In the genomic region with DNA sequence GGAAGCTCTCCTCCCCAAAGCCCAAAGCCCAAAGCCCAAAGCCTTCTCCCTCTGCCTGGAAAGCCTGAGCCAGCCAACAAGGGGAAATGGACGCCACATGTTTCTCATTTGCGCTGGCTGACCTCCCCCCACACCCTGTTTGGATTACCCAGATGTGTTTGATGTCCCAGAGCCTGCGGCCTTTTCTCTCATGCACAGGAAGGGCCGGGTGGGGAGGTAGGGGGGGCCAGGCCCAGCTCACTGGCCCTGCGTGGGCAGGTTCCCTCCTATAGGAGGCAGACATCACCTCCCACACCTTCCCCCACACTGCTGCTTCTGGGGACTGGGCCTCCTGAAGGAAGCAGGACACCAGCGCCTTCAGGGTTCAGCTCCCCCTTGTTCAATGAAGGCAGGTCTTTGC, we compare ENCODE assay signal across 11 cellular contexts.
DNase-seq lines count a peak whose midpoint lies in the region; ATAC-seq and TF ChIP-seq lines count a peak whose summit lies in the region.
"Had no signal": no experiment of that assay in that cellular context is flagged by ENCODE, and none has a peak within 500 bp of the region (broad histone marks: within the 10 kb centered on the region; RNA-seq: fewer than 3 reads in every experiment).

No MANE protein-coding gene starts in this region.

- peaks cover 12% of the 10 kb centered on the region; the same call in 1 of the 2 replicates for H4K20me1 ChIP-seq in GM23338 (replicated peaks; ENCODE audit: insufficient read depth)

- H3K27ac Mint-ChIP-seq in GM23338 (no peak overlapping the region), CD14-positive monocyte (no peak overlapping the region)

- peak; percentile 21 to 45; a peak in 3 of 4 replicates for TF ChIP-seq CTCF in GM23338 (conservative IDR thresholded peaks at IDR 0.05; ENCODE audit: low read depth in 2 of 2)
- TF ChIP-seq CTCF in cardiac muscle cell (IDR thresholded peaks at IDR 0.05; ENCODE audit: low read depth, low read length): peak; percentile 26
- no peak for TF ChIP-seq CTCF in tibial nerve (IDR thresholded peaks at IDR 0.05)
- TF ChIP-seq CTCF in CD14-positive monocyte (IDR thresholded peaks at IDR 0.05): no peak
- no peak for TF ChIP-seq CTCF in esophagus muscularis mucosa (IDR thresholded peaks at IDR 0.05)

- peaks cover 30% of the 10 kb centered on the region for H3K79me2 ChIP-seq in GM23338 (replicated peaks; ENCODE audit: insufficient read depth)

- H3K27me3 Mint-ChIP-seq in GM23338 (ENCODE audit: insufficient read depth, low read depth, poor library complexity) (peaks cover 19% of the 10 kb centered on the region), CD14-positive monocyte (ENCODE audit: low read depth in 3 of 3) (peaks cover 8 to 15% (median 9%) of the 10 kb centered on the region in 3 donors)

- H3K4me3 Mint-ChIP-seq in GM23338 (no peak overlapping the region), CD14-positive monocyte (no peak overlapping the region)

- no peak overlapping the region for H2AFZ ChIP-seq in GM23338

- H3K9me2 ChIP-seq in GM23338 (ENCODE audit: insufficient read depth): no peaks in the 10 kb centered on the region

- H3K36me3 Mint-ChIP-seq in GM23338 (ENCODE audit: low read depth) (no peaks in the 10 kb centered on the region), CD14-positive monocyte (peaks cover 2 to 4% of the 10 kb centered on the region in 2 donors)

- H3K27ac ChIP-seq in GM23338 (ENCODE audit: low read depth): no peak overlapping the region
- H3K27ac ChIP-seq in cardiac muscle cell: no peak overlapping the region
- no peak overlapping the region for H3K27ac ChIP-seq in tibial nerve
- peak overlapping the region in 1 of 4 donors; percentile 6 for H3K27ac ChIP-seq in esophagus muscularis mucosa (replicated peaks in 1 of 4)

- H3K9me3 ChIP-seq in cardiac muscle cell (ENCODE audit: low read depth) (no peaks in the 10 kb centered on the region), tibial nerve (no peaks in the 10 kb centered on the region), esophagus muscularis mucosa (no peaks in the 10 kb centered on the region)

- DNase-seq in GM23338 (ENCODE audit: low spot score): peak; percentile 56
- DNase-seq in amniotic stem cell (lab: John Stamatoyannopoulos, UW): peak; percentile 82
- peak in 1 of 2 donors; percentile 73 for DNase-seq in cardiac muscle cell (ENCODE audit: low read depth in 1 of 2, low spot score in 1 of 2)
- DNase-seq in tibial nerve (ENCODE audit: low spot score in 2 of 2): peak; percentile 22 to 27
- DNase-seq in CD14-positive monocyte (ENCODE audit: low spot score): no peak
- DNase-seq in activated effector memory CD4-positive, alpha-beta T cell treated with Interleukin-2 at 50 U/mL for 16 hours: no peak
- DNase-seq in esophagus muscularis mucosa (ENCODE audit: extremely low spot score): no peak
- DNase-seq: activated T-cell treated with anti-CD3 and anti-CD28 coated beads for 4 hours, DMS 273 treated with DMSO at 0.1 percent for 48 hours, RPMI8226 had no signal

- intact Hi-C loops in CD14-positive monocyte (cut with micrococcal nuclease) (no loop called here), esophagus muscularis mucosa (cut with DNase I) (no loop called here)

- H3K27me3 ChIP-seq in GM23338 (ENCODE audit: insufficient read depth): peaks cover 11% of the 10 kb centered on the region
- H3K27me3 ChIP-seq in cardiac muscle cell: no peaks in the 10 kb centered on the region
- no peaks in the 10 kb centered on the region for H3K27me3 ChIP-seq in tibial nerve
- H3K27me3 ChIP-seq in esophagus muscularis mucosa: no peaks in the 10 kb centered on the region

- TF ChIP-seq POLR2A in tibial nerve (IDR thresholded peaks at IDR 0.05) (no peak), esophagus muscularis mucosa (IDR thresholded peaks at IDR 0.05; ENCODE audit: low read depth) (no peak)

- H3K4me2 ChIP-seq in GM23338: 0 out of 2 replicates have a peak overlapping the region, but pooled peaks have one; percentile 51

- H3K4me1 ChIP-seq in GM23338 (ENCODE audit: insufficient read depth) (peaks cover 39% of the 10 kb centered on the region), cardiac muscle cell (ENCODE audit: low read depth) (peaks cover 28% of the 10 kb centered on the region), tibial nerve (peaks cover 0 to 53% (median 14%) of the 10 kb centered on the region in 4 donors), esophagus muscularis mucosa (peaks cover 42 to 57% (median 49%) of the 10 kb centered on the region in 4 donors)

- H3K36me3 ChIP-seq in GM23338 (ENCODE audit: insufficient read depth) (no peaks in the 10 kb centered on the region), cardiac muscle cell (no peaks in the 10 kb centered on the region), tibial nerve (peaks cover 0 to 3% (median 0%) of the 10 kb centered on the region in 3 donors), esophagus muscularis mucosa (peaks cover 0 to 7% (median 2%) of the 10 kb centered on the region in 4 donors)

- H3F3A ChIP-seq in GM23338 (replicated peaks; ENCODE audit: low read depth): no peaks in the 10 kb centered on the region

- WGBS in tibial nerve, 2 donors: 57 to 77% methylated on average over 6 of the region's 6 CpGs
- 74% methylated on average over 4 of the region's 6 CpGs for WGBS in esophagus muscularis mucosa

- TF ChIP-seq EP300 in tibial nerve (IDR thresholded peaks at IDR 0.05): no peak
- no peak for TF ChIP-seq EP300 in esophagus muscularis mucosa (IDR thresholded peaks at IDR 0.05)

- peak; percentile 42 for ATAC-seq in GM23338
- ATAC-seq: left lobe of liver had no signal

- H3K4me3 ChIP-seq in GM23338 (no peak overlapping the region), cardiac muscle cell (no peak overlapping the region), tibial nerve (no peak overlapping the region), esophagus muscularis mucosa (no peak overlapping the region)

- H3K9me3 Mint-ChIP-seq in GM23338: no peaks in the 10 kb centered on the region
- no peaks in the 10 kb centered on the region for H3K9me3 Mint-ChIP-seq in CD14-positive monocyte

- peaks cover 56% of the 10 kb centered on the region for H3K4me1 Mint-ChIP-seq in GM23338
- peaks cover 8% of the 10 kb centered on the region for H3K4me1 Mint-ChIP-seq in CD14-positive monocyte

TF ChIP-seq in GM23338, 12 proteins besides CTCF, POLR2A, EP300 and RAD21 (continues in another document):
- TF ChIP-seq NANOG (IDR thresholded peaks at IDR 0.05; ENCODE audit: borderline replicate concordance) (no peak), ZNF331 (CRISPR knock-in tag; IDR thresholded peaks at IDR 0.05; ENCODE audit: low read depth) (no peak), JUNB (IDR thresholded peaks at IDR 0.05; ENCODE audit: unreplicated experiment) (no peak), ZNF114 (CRISPR knock-in tag; IDR thresholded peaks at IDR 0.05) (no peak), POLR2AphosphoS5 (IDR thresholded peaks at IDR 0.05; ENCODE audit: low read depth) (no peak), EZH2phosphoT487 (IDR thresholded peaks at IDR 0.05; ENCODE audit: unreplicated experiment) (no peak), STAT1 (IDR thresholded peaks at IDR 0.05; ENCODE audit: unreplicated experiment) (no peak)
- TF ChIP-seq, protein P1, sequence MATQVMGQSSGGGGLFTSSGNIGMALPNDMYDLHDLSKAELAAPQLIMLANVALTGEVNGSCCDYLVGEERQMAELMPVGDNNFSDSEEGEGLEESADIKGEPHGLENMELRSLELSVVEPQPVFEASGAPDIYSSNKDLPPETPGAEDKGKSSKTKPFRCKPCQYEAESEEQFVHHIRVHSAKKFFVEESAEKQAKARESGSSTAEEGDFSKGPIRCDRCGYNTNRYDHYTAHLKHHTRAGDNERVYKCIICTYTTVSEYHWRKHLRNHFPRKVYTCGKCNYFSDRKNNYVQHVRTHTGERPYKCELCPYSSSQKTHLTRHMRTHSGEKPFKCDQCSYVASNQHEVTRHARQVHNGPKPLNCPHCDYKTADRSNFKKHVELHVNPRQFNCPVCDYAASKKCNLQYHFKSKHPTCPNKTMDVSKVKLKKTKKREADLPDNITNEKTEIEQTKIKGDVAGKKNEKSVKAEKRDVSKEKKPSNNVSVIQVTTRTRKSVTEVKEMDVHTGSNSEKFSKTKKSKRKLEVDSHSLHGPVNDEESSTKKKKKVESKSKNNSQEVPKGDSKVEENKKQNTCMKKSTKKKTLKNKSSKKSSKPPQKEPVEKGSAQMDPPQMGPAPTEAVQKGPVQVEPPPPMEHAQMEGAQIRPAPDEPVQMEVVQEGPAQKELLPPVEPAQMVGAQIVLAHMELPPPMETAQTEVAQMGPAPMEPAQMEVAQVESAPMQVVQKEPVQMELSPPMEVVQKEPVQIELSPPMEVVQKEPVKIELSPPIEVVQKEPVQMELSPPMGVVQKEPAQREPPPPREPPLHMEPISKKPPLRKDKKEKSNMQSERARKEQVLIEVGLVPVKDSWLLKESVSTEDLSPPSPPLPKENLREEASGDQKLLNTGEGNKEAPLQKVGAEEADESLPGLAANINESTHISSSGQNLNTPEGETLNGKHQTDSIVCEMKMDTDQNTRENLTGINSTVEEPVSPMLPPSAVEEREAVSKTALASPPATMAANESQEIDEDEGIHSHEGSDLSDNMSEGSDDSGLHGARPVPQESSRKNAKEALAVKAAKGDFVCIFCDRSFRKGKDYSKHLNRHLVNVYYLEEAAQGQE (IDR thresholded peaks at IDR 0.05; ENCODE audit: unreplicated experiment): no peak

Comparison
In these comparisons a context has a peak if more than half of its experiments do, and no peak if none do; other contexts are left out.
1. DNase-seq: peak in GM23338 (single experiment), amniotic stem cell (single experiment) and tibial nerve (2 of 2); none in CD14-positive monocyte (single experiment), activated effector memory CD4-positive, alpha-beta T cell treated with Interleukin-2 at 50 U/mL for 16 hours (single experiment) and esophagus muscularis mucosa (single experiment).
2. CTCF ChIP-seq: peak in GM23338 (2 of 2) and cardiac muscle cell (single experiment); none in tibial nerve (0 of 5), CD14-positive monocyte (single experiment) and esophagus muscularis mucosa (0 of 3).